19 cellular contexts compared by ENCODE assay signal in the genomic region with DNA sequence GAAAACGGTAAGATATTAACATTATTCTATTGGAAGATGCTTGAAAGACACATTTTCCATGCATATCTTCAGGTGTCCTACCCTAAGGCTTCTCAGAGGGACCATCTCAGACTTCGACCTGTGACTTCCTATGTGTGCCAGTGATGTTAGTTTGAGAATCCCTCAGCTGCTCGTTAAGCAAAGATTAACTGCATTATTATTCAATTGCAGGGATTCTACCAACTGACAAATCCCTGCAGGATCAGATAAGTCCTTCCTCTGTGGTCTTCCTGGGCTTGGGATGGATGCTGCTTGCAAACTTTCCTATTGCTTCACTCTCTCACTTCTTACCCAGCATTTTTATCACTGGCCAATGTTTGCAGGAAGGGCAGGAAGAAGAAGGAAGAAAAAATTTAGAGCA.
"Had no signal": no experiment of that assay in that cellular context is flagged by ENCODE, and none has a peak within 500 bp of the region (broad histone marks: within the 10 kb centered on the region; RNA-seq: fewer than 3 reads in every experiment).

No MANE protein-coding gene starts in this region.

- H3K4me3 ChIP-seq: esophagus muscularis mucosa, gastrocnemius medialis, heart right ventricle, mucosa of descending colon, sigmoid colon, skin epidermis had no signal

- H3K27me3 ChIP-seq: esophagus muscularis mucosa, gastrocnemius medialis, heart right ventricle, neutrophil, sigmoid colon had no signal

- H3K27ac Mint-ChIP-seq: dendritic cell treated with granulocyte-macrophage colony-stimulating factor and Interleukin-4, amounts not matched to agents 40 ng/mL and 50 ng/mL, for 4 days; effector memory CD8-positive, alpha-beta T cell; naive thymus-derived CD8-positive, alpha-beta T cell had no signal

- H3K9me3 ChIP-seq: esophagus muscularis mucosa, gastrocnemius medialis, heart right ventricle, mucosa of descending colon, neutrophil, sigmoid colon had no signal

- H3K27me3 Mint-ChIP-seq: dendritic cell treated with granulocyte-macrophage colony-stimulating factor and Interleukin-4, amounts not matched to agents 40 ng/mL and 50 ng/mL, for 4 days; effector memory CD8-positive, alpha-beta T cell had no signal

- H3K9me3 Mint-ChIP-seq: dendritic cell treated with granulocyte-macrophage colony-stimulating factor and Interleukin-4, amounts not matched to agents 40 ng/mL and 50 ng/mL, for 4 days had no signal

- H3K4me3 Mint-ChIP-seq: dendritic cell treated with granulocyte-macrophage colony-stimulating factor and Interleukin-4, amounts not matched to agents 40 ng/mL and 50 ng/mL, for 4 days; effector memory CD8-positive, alpha-beta T cell; naive thymus-derived CD8-positive, alpha-beta T cell had no signal

- H3K36me3 Mint-ChIP-seq: naive thymus-derived CD8-positive, alpha-beta T cell had no signal

- DNase-seq: effector memory CD8-positive, alpha-beta T cell; gastrocnemius medialis; heart right ventricle; hypothalamus; islet precursor cell; mammary epithelial cell; mucosa of descending colon; naive thymus-derived CD8-positive, alpha-beta T cell; posterior cingulate gyrus; sigmoid colon; stimulated activated CD4-positive, alpha-beta T cell treated with anti-CD3 and anti-CD28 coated beads, Interleukin-12 subunit alpha, Interleukin-12 subunit beta, amount 100 ng/mL, for 4 hours; stimulated activated naive CD4-positive, alpha-beta T cell; trophoblast cell had no signal

- ATAC-seq: effector memory CD8-positive, alpha-beta T cell; gastrocnemius medialis; heart right ventricle; left lobe of liver; naive thymus-derived CD8-positive, alpha-beta T cell had no signal

- H3K27ac ChIP-seq: epithelial cell of prostate, esophagus muscularis mucosa, gastrocnemius medialis, heart right ventricle, neutrophil, sigmoid colon, skin epidermis had no signal

- H3K36me3 ChIP-seq: esophagus muscularis mucosa, gastrocnemius medialis, heart right ventricle, neutrophil, sigmoid colon had no signal
